ENCODE assay signal across 8 cellular contexts in the genomic region with DNA sequence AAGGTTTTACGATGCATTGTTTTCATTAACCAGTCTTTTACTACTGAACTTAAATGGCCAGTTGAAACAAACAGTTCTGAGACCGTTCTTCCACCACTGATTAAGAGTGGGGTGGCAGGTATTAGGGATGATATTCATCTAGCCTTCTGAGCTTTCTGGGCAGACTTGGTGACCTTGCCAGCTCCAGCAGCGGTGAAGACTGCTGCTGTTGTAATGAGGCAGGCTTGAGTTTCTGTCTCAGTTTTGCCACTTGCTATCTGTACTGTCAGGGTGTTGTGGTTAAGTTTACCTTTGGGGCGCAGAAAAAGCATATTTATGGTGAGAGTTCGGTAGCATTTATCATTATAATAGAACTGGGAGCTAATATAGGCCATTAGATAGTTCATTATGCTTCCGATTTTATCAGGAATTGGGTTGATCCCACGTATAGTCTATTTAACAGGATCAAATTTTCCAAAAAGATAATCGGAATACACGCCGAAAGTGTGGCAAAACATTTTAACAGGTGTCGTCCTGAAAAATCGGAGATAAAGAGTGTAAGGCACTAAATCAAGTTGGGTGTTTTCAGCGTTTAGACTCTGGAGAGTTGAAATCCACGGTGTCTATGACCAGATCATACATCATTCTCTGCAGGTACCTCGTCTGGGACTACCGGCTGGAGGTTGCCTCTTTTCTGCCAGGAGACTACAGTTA. TPM values are rescaled to one million over a fixed set of nuclear protein-coding genes. Genes with fewer than 3 reads are reported as not detected.
DNase-seq lines count a peak whose midpoint lies in the region; ATAC-seq and TF ChIP-seq lines count a peak whose summit lies in the region.

No MANE protein-coding gene starts in this region.

- TF ChIP-seq CTCF in BE2C (IDR thresholded peaks at IDR 0.05; ENCODE audit: low read depth, low read length) (no peak), HFF-Myc (IDR thresholded peaks at IDR 0.05; ENCODE audit: low read depth, low read length, missing control alignments) (no peak), GM20000 (IDR thresholded peaks at IDR 0.05; ENCODE audit: extremely low read depth, missing control alignments) (no peak)

- H3K27me3 ChIP-seq in BE2C: no peaks in the 10 kb centered on the region
- no peaks in the 10 kb centered on the region for H3K27me3 ChIP-seq in duodenal mucosa (ENCODE audit: control insufficient read depth in 1 of 2, insufficient read depth in 2 of 2, low read length in 2 of 2)
- H3K27me3 ChIP-seq in thymus (ENCODE audit: control insufficient read depth, insufficient read depth): no peaks in the 10 kb centered on the region

- peak overlapping the region; percentile 82 for H3K27ac ChIP-seq in duodenal mucosa (ENCODE audit: low read depth, low read length)
- peak overlapping the region; percentile 98 for H3K27ac ChIP-seq in thymus (ENCODE audit: low read depth)

- no peaks in the 10 kb centered on the region for H3K9me3 Mint-ChIP-seq in T-helper 1 cell treated with Interleukin-12 subunit alpha and Interleukin-12 subunit beta and Interleukin-4 antibody, amounts not matched to agents 30 μg/mL and 1 μg/mL, for 36 hours

- WGBS in thymus: 6% methylated on average over 16 of the region's 16 CpGs

- H3K36me3 ChIP-seq in BE2C (no peaks in the 10 kb centered on the region; the same call in 1 of the 2 replicates), duodenal mucosa (ENCODE audit: control insufficient read depth in 1 of 2, insufficient read depth in 2 of 2, low read length in 2 of 2) (no peaks in the 10 kb centered on the region), thymus (ENCODE audit: control insufficient read depth, insufficient read depth) (no peaks in the 10 kb centered on the region)

- H3K4me1 Mint-ChIP-seq in T-helper 1 cell treated with Interleukin-12 subunit alpha and Interleukin-12 subunit beta and Interleukin-4 antibody, amounts not matched to agents 30 μg/mL and 1 μg/mL, for 36 hours (ENCODE audit: low read depth): peaks cover 27% of the 10 kb centered on the region

- peak overlapping the region; percentile 92 to 95 for H3K9ac ChIP-seq in duodenal mucosa (ENCODE audit: low read depth in 1 of 2, low read length in 2 of 2)

- H3K27me3 Mint-ChIP-seq in T-helper 1 cell treated with Interleukin-12 subunit alpha and Interleukin-12 subunit beta and Interleukin-4 antibody, amounts not matched to agents 30 μg/mL and 1 μg/mL, for 36 hours (ENCODE audit: low read depth): no peaks in the 10 kb centered on the region

- H3K4me1 ChIP-seq in BE2C (peaks cover 15% of the 10 kb centered on the region), duodenal mucosa (ENCODE audit: control insufficient read depth in 1 of 2, insufficient read depth in 2 of 2, low read length in 2 of 2) (peaks cover 11 to 21% of the 10 kb centered on the region in 2 donors), thymus (ENCODE audit: control insufficient read depth, insufficient read depth, low read length) (peaks cover 10% of the 10 kb centered on the region)

- H3K4me3 ChIP-seq in BE2C (ENCODE audit: low read depth, low read length): peak overlapping the region; percentile 91
- peak overlapping the region; percentile 86 for H3K4me3 ChIP-seq in HFF-Myc (replicated peaks; ENCODE audit: low read depth, low read length)
- peak overlapping the region; percentile 76 to 97 for H3K4me3 ChIP-seq in duodenal mucosa (ENCODE audit: low read depth in 1 of 2, low read length in 2 of 2)
- H3K4me3 ChIP-seq in thymus (ENCODE audit: low read length): peak overlapping the region; percentile 87

- DNase-seq in BE2C (no peak), HFF-Myc (ENCODE audit: extremely low read depth, low read depth) (no peak), midbrain (lab: John Stamatoyannopoulos, UW) (peak; percentile 62), GM20000 (ENCODE audit: low spot score) (no peak)

- no peaks in the 10 kb centered on the region for H3K9me3 ChIP-seq in BE2C
- no peaks in the 10 kb centered on the region for H3K9me3 ChIP-seq in duodenal mucosa (ENCODE audit: control insufficient read depth in 1 of 2, low read length in 2 of 2)
- H3K9me3 ChIP-seq in thymus (ENCODE audit: control insufficient read depth): no peaks in the 10 kb centered on the region

- H3K4me3 Mint-ChIP-seq in T-helper 1 cell treated with Interleukin-12 subunit alpha and Interleukin-12 subunit beta and Interleukin-4 antibody, amounts not matched to agents 30 μg/mL and 1 μg/mL, for 36 hours: peak overlapping the region; percentile 94

- H3K36me3 Mint-ChIP-seq in T-helper 1 cell treated with Interleukin-12 subunit alpha and Interleukin-12 subunit beta and Interleukin-4 antibody, amounts not matched to agents 30 μg/mL and 1 μg/mL, for 36 hours (ENCODE audit: low read depth): peaks cover 11% of the 10 kb centered on the region

- H3K27ac Mint-ChIP-seq in T-helper 1 cell treated with Interleukin-12 subunit alpha and Interleukin-12 subunit beta and Interleukin-4 antibody, amounts not matched to agents 30 μg/mL and 1 μg/mL, for 36 hours: peak overlapping the region; percentile 96

- ATAC-seq in GM21723 (IDR thresholded peaks at IDR 0.05; ENCODE audit: unreplicated experiment): no peak

RNA-seq across cellular contexts. Expression of a gene that starts 0.7 kb away (rescaled TPM):
- 101 TPM for polyA plus RNA-seq in BE2C (2012; ENCODE audit: insufficient read depth, insufficient read length, low read depth)
- polyA plus RNA-seq in thymus: 33.3 TPM

RNA-seq across cellular contexts. Expression of a gene that starts 15.2 kb away (rescaled TPM):
- polyA plus RNA-seq in BE2C (2012; ENCODE audit: insufficient read depth, insufficient read length, low read depth): not detected
- polyA plus RNA-seq in thymus: 9.6 TPM

RNA-seq across cellular contexts. Expression of a gene that starts 42.0 kb away (rescaled TPM):
- polyA plus RNA-seq in BE2C (2012; ENCODE audit: insufficient read depth, insufficient read length, low read depth): 2.9 TPM
- 9.2 TPM for polyA plus RNA-seq in thymus

RNA-seq across cellular contexts. Expression of a gene that starts 48.9 kb away (rescaled TPM):
- polyA plus RNA-seq in BE2C (2012; ENCODE audit: insufficient read depth, insufficient read length, low read depth): 7.6 TPM
- 8.9 TPM for polyA plus RNA-seq in thymus
